In genomic region chr3:109685084-109686079, GRCh38 we compare ENCODE assay signal across 1 cellular context.
TF ChIP-seq lines count a peak whose summit lies in the region.

No MANE protein-coding gene starts in this region.

TF ChIP-seq in HepG2, 621 proteins besides CTCF, POLR2A, EP300 and RAD21 (continued from another document):
- no peak for TF ChIP-seq FOXA1 (IDR thresholded peaks at IDR 0.05)
- TF ChIP-seq FOXA1 (CRISPR knock-in tag; IDR thresholded peaks at IDR 0.05), result no peak
- TF ChIP-seq FOSL1 (CRISPR knock-in tag; IDR thresholded peaks at IDR 0.05; ENCODE audit: borderline replicate concordance), result no peak
- TF ChIP-seq CENPT (CRISPR knock-in tag; IDR thresholded peaks at IDR 0.05; ENCODE audit: low read depth), result no peak
- TF ChIP-seq MEIS2 (CRISPR knock-in tag; IDR thresholded peaks at IDR 0.05), result no peak
